ENCODE assay signal across 1 cellular context in genomic region chr10:132406181-132406580, GRCh38.
TF ChIP-seq lines count a peak whose summit lies in the region.

No MANE protein-coding gene starts in this region.

TF ChIP-seq in GM23338, 12 proteins besides CTCF, POLR2A, EP300 and RAD21:
- TF ChIP-seq, protein P1, sequence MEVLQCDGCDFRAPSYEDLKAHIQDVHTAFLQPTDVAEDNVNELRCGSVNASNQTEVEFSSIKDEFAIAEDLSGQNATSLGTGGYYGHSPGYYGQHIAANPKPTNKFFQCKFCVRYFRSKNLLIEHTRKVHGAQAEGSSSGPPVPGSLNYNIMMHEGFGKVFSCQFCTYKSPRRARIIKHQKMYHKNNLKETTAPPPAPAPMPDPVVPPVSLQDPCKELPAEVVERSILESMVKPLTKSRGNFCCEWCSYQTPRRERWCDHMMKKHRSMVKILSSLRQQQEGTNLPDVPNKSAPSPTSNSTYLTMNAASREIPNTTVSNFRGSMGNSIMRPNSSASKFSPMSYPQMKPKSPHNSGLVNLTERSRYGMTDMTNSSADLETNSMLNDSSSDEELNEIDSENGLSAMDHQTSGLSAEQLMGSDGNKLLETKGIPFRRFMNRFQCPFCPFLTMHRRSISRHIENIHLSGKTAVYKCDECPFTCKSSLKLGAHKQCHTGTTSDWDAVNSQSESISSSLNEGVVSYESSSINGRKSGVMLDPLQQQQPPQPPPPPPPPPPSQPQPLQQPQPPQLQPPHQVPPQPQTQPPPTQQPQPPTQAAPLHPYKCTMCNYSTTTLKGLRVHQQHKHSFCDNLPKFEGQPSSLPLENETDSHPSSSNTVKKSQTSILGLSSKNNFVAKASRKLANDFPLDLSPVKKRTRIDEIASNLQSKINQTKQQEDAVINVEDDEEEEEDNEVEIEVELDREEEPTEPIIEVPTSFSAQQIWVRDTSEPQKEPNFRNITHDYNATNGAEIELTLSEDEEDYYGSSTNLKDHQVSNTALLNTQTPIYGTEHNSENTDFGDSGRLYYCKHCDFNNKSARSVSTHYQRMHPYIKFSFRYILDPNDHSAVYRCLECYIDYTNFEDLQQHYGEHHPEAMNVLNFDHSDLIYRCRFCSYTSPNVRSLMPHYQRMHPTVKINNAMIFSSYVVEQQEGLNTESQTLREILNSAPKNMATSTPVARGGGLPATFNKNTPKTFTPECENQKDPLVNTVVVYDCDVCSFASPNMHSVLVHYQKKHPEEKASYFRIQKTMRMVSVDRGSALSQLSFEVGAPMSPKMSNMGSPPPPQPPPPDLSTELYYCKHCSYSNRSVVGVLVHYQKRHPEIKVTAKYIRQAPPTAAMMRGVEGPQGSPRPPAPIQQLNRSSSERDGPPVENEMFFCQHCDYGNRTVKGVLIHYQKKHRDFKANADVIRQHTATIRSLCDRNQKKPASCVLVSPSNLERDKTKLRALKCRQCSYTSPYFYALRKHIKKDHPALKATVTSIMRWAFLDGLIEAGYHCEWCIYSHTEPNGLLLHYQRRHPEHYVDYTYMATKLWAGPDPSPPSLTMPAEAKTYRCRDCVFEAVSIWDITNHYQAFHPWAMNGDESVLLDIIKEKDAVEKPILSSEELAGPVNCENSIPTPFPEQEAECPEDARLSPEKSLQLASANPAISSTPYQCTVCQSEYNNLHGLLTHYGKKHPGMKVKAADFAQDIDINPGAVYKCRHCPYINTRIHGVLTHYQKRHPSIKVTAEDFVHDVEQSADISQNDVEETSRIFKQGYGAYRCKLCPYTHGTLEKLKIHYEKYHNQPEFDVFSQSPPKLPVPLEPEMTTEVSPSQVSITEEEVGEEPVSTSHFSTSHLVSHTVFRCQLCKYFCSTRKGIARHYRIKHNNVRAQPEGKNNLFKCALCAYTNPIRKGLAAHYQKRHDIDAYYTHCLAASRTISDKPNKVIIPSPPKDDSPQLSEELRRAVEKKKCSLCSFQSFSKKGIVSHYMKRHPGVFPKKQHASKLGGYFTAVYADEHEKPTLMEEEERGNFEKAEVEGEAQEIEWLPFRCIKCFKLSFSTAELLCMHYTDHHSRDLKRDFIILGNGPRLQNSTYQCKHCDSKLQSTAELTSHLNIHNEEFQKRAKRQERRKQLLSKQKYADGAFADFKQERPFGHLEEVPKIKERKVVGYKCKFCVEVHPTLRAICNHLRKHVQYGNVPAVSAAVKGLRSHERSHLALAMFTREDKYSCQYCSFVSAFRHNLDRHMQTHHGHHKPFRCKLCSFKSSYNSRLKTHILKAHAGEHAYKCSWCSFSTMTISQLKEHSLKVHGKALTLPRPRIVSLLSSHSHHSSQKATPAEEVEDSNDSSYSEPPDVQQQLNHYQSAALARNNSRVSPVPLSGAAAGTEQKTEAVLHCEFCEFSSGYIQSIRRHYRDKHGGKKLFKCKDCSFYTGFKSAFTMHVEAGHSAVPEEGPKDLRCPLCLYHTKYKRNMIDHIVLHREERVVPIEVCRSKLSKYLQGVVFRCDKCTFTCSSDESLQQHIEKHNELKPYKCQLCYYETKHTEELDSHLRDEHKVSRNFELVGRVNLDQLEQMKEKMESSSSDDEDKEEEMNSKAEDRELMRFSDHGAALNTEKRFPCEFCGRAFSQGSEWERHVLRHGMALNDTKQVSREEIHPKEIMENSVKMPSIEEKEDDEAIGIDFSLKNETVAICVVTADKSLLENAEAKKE (CRISPR knock-in tag; IDR thresholded peaks at IDR 0.05), result no peak
- TF ChIP-seq EZH2 (IDR thresholded peaks at IDR 0.05; ENCODE audit: low read depth, unreplicated experiment) (no peak), NANOG (IDR thresholded peaks at IDR 0.05; ENCODE audit: borderline replicate concordance) (no peak), POLR2AphosphoS5 (IDR thresholded peaks at IDR 0.05; ENCODE audit: low read depth) (no peak)
